ENCODE assay signal across 1 cellular context in the genomic region with DNA sequence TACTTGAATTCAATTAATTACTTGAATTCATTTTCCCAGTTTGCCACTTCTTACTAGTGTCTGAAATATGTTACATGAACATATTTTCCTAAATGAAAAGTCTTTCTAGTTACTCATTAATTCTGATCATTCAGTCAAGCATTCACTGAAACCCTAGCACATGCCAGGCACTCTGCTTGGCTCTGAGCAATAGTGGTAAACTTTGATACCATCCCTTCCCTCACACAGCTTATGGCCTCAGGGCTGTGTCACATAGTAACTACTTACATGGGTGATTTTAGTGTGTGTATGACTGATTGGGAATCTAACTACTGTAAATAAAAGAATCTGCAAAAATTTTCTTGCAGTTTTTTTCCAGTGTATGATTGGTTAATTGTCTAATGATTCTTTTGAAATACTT.
TF ChIP-seq lines count a peak whose summit lies in the region.

No MANE protein-coding gene starts in this region.

TF ChIP-seq in GM12878, 131 proteins besides CTCF, POLR2A, EP300 and RAD21 (continued from another document):
- TF ChIP-seq ZNF217 (IDR thresholded peaks at IDR 0.05) (no peak), ATF7 (IDR thresholded peaks at IDR 0.05; ENCODE audit: low read depth) (no peak), SIN3A (IDR thresholded peaks at IDR 0.05; ENCODE audit: low read depth, low read length) (no peak), FOS (IDR thresholded peaks at IDR 0.05; ENCODE audit: borderline replicate concordance, extremely low read depth, insufficient read length) (no peak)
- TF ChIP-seq, protein P1, sequence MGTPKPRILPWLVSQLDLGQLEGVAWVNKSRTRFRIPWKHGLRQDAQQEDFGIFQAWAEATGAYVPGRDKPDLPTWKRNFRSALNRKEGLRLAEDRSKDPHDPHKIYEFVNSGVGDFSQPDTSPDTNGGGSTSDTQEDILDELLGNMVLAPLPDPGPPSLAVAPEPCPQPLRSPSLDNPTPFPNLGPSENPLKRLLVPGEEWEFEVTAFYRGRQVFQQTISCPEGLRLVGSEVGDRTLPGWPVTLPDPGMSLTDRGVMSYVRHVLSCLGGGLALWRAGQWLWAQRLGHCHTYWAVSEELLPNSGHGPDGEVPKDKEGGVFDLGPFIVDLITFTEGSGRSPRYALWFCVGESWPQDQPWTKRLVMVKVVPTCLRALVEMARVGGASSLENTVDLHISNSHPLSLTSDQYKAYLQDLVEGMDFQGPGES (IDR thresholded peaks at IDR 0.05) = no peak
